Comparison of ENCODE assay signal across 8 cellular contexts in genomic region chr6:85865665-85866372, GRCh38.
DNase-seq lines count a peak whose midpoint lies in the region; ATAC-seq, FAIRE-seq and TF ChIP-seq lines count a peak whose summit lies in the region.

No MANE protein-coding gene starts in this region.

- peak overlapping the region; percentile 19 for H3K4me3 ChIP-seq in bronchial epithelial cell (ENCODE audit: low read depth, low read length)
- H3K4me3 ChIP-seq in mucosa of rectum (ENCODE audit: low read length in 2 of 2), result peak overlapping the region; percentile 61 to 62

- H3K27ac ChIP-seq in mucosa of rectum (ENCODE audit: low read depth in 2 of 2, low read length in 2 of 2), result no peak overlapping the region

- no peaks in the 10 kb centered on the region for H3K27me3 ChIP-seq in bronchial epithelial cell (ENCODE audit: control insufficient read depth, insufficient read depth, low read length)
- H3K27me3 ChIP-seq in mucosa of rectum (ENCODE audit: control insufficient read depth in 2 of 2, insufficient read depth in 2 of 2, low read length in 2 of 2), result no peaks in the 10 kb centered on the region

- TF ChIP-seq CTCF in bronchial epithelial cell (IDR thresholded peaks at IDR 0.05; ENCODE audit: insufficient read depth, low read length, severe bottlenecking), result no peak

- no peak for FAIRE-seq in bronchial epithelial cell (lab: Jason Lieb, UNC)

- H3K36me3 ChIP-seq in bronchial epithelial cell (ENCODE audit: control insufficient read depth, insufficient read depth, low read length), result no peaks in the 10 kb centered on the region
- no peaks in the 10 kb centered on the region for H3K36me3 ChIP-seq in mucosa of rectum (ENCODE audit: control insufficient read depth in 2 of 2, insufficient read depth in 2 of 2, low read length in 2 of 2)

- peaks cover 0 to 20% of the 10 kb centered on the region in 2 donors for H3K4me1 ChIP-seq in mucosa of rectum (ENCODE audit: control insufficient read depth in 2 of 2, insufficient read depth in 2 of 2, low read length in 2 of 2)

- intact Hi-C loops in head of caudate nucleus (cut with DNase I), result no loop called here

- DNase-seq in COLO668 (lab: John Stamatoyannopoulos, UW; ENCODE audit: unreplicated experiment) (peak; percentile 2), LHCN-M2 (ENCODE audit: low read depth) (peak; percentile 81), bronchial epithelial cell (ENCODE audit: low read depth) (peak; percentile 62), head of caudate nucleus (no peak), NCI-H1092 (lab: John Stamatoyannopoulos, UW) (no peak)
- no peak for DNase-seq in stimulated activated naive CD4-positive, alpha-beta T cell treated with Interleukin-2 at 50 U/mL for 16 hours (lab: John Stamatoyannopoulos, UW)

- no peaks in the 10 kb centered on the region for H3K9me3 ChIP-seq in mucosa of rectum (ENCODE audit: control insufficient read depth in 2 of 2, low read length in 2 of 2)

- ATAC-seq in GM21381 (IDR thresholded peaks at IDR 0.05; ENCODE audit: unreplicated experiment), result peak; percentile 65

- peak overlapping the region in 1 of 2 donors; percentile 19 for H3K9ac ChIP-seq in mucosa of rectum (ENCODE audit: low read depth in 1 of 2, low read length in 2 of 2)

Comparison
In these comparisons a context has a peak if more than half of its experiments do, and no peak if none do; other contexts are left out.
1. DNase-seq: peak in COLO668 (single experiment), LHCN-M2 (single experiment) and bronchial epithelial cell (single experiment); none in head of caudate nucleus (0 of 42), NCI-H1092 (single experiment) and stimulated activated naive CD4-positive, alpha-beta T cell treated with Interleukin-2 at 50 U/mL for 16 hours (single experiment).